In the genomic region with DNA sequence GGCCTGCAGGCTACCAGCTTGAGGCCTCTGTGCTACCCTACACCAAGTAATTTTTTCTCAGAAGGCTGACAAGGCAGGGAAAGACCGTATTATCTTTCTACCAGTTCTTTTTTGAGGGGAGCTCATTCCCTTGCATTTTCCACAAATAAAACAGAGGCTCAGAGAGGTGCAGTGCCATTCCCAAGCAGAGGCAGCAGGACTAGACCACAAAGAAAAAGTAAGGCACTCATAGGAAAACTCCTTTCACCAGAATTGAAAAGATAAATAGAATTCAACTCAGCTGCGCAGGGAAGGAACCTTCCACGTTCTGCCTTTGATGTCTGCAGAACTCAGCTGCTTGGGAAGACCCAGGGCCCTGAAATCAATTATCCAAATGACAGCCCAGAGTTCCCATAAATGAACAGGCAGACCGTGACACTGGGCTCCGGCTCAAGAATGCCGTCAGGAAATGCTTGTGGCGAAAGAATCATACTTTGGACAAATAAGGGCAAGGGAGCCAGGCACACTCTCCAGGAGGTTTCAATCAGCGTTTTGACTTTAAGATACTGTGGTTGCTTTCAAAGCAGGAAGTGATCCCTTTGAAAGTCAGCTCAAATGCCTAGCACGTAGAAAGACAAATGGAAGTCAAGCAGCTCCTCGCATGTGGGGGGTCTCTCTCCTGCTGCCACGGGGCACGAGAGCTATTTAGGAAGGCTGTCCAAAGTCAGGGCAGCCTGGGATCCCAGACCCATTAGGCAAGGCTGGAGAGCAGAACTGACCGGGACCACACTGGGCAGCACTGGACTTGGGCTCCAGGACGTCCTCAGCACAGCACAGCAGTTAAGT, we compare ENCODE assay signal across 8 cellular contexts. TPM values are rescaled to one million over a fixed set of nuclear protein-coding genes. Genes with fewer than 3 reads are reported as not detected.
A peak's percentile ranks its signal among the peaks of the same experiment; 100 is the strongest.
DNase-seq lines count a peak whose midpoint lies in the region; ATAC-seq and TF ChIP-seq lines count a peak whose summit lies in the region.

No MANE protein-coding gene starts in this region.

- H3K4me1 Mint-ChIP-seq in GM23338: peaks cover 82% of the 10 kb centered on the region

- H3K27me3 Mint-ChIP-seq in GM23338 (ENCODE audit: insufficient read depth, low read depth, poor library complexity): peaks cover 11% of the 10 kb centered on the region

- H3K79me2 ChIP-seq in GM23338 (replicated peaks; ENCODE audit: insufficient read depth): peaks cover 88% of the 10 kb centered on the region

- peak overlapping the region; percentile 50 for H3K4me2 ChIP-seq in GM23338

- peaks cover 14% of the 10 kb centered on the region for H3K36me3 Mint-ChIP-seq in GM23338 (ENCODE audit: low read depth)

- peak overlapping the region; percentile 91 for H3K27ac Mint-ChIP-seq in GM23338

- H3K9me3 Mint-ChIP-seq in GM23338: no peaks in the 10 kb centered on the region

- H3K9me2 ChIP-seq in GM23338 (ENCODE audit: insufficient read depth): no peaks in the 10 kb centered on the region

- peaks cover 7% of the 10 kb centered on the region; the same call in 1 of the 2 replicates for H3F3A ChIP-seq in GM23338 (replicated peaks; ENCODE audit: low read depth)

- intact Hi-C loops in Panc1 (cut with micrococcal nuclease; ENCODE audit: unreplicated experiment): no loop called here

- H3K4me3 ChIP-seq in GM23338 (peak overlapping the region; percentile 34), Panc1 (ENCODE audit: low read depth in 2 of 2, low read length in 2 of 2) (peak overlapping the region; percentile 4 to 35; a peak in 3 of 4 replicates), tibial nerve (peak overlapping the region in 2 of 4 donors; percentile 11)

- BruUV-seq in Panc1 (replicated peaks; lab: Mats Ljungman, UMichigan): no TSS peak

- peak; percentile 26 to 90 for TF ChIP-seq EP300 in tibial nerve (IDR thresholded peaks at IDR 0.05)

- H3K4me1 ChIP-seq in GM23338 (ENCODE audit: insufficient read depth) (peaks cover 73% of the 10 kb centered on the region), Panc1 (ENCODE audit: control insufficient read depth, insufficient read depth, low read length) (peaks cover 37% of the 10 kb centered on the region), tibial nerve (peaks cover 0 to 100% (median 79%) of the 10 kb centered on the region in 4 donors)

- POLR2A ChIA-PET in Panc1 (lab: Charles Lee): no interaction called here

- TF ChIP-seq POLR2A in tibial nerve (IDR thresholded peaks at IDR 0.05): no peak

- H3K9me3 ChIP-seq in Panc1 (ENCODE audit: control insufficient read depth, insufficient read depth, low read depth, low read length): no peaks in the 10 kb centered on the region
- no peaks in the 10 kb centered on the region for H3K9me3 ChIP-seq in tibial nerve

- CTCF ChIA-PET in Panc1 (lab: Charles Lee): interaction anchor here (0.5 kb wide), 1 partner anchor 391 kb away, joined by 4 read pairs; no protein-coding TSS in a partner anchor

- peaks cover 9% of the 10 kb centered on the region; the same call in 1 of the 2 replicates for H4K20me1 ChIP-seq in GM23338 (replicated peaks; ENCODE audit: insufficient read depth)

- DNase-seq in GM23338 (ENCODE audit: low spot score): peak; percentile 66
- DNase-seq in Panc1 (ENCODE audit: low read depth, low spot score): peak; percentile 50
- peak; percentile 56 for DNase-seq in ecto neural progenitor cell (ENCODE audit: low spot score)
- peak; percentile 57 to 98 for DNase-seq in lung microvascular endothelial cell (ENCODE audit: low read depth in 2 of 2)
- DNase-seq in tibial nerve (ENCODE audit: low spot score in 2 of 2): peak; percentile 80 to 88
- DNase-seq in NCI-H187 treated with DMSO at 0.1 percent for 48 hours (lab: John Stamatoyannopoulos, UW): no peak
- no peak for DNase-seq in NCI-H1105 (lab: John Stamatoyannopoulos, UW)

- H3K36me3 ChIP-seq in GM23338 (ENCODE audit: insufficient read depth) (no peaks in the 10 kb centered on the region; the same call in 1 of the 2 replicates), Panc1 (ENCODE audit: control insufficient read depth, insufficient read depth, low read length) (peaks cover under 1% of the 10 kb centered on the region), tibial nerve (peaks cover 0 to 36% (median 6%) of the 10 kb centered on the region in 3 donors)

- TF ChIP-seq CTCF in GM23338 (conservative IDR thresholded peaks at IDR 0.05; ENCODE audit: low read depth in 2 of 2) (no peak), Panc1 (IDR thresholded peaks at IDR 0.05) (no peak), tibial nerve (IDR thresholded peaks at IDR 0.05) (no peak)

- peak overlapping the region; percentile 25 for H3K4me3 Mint-ChIP-seq in GM23338

- H3K27ac ChIP-seq in GM23338 (ENCODE audit: low read depth): peak overlapping the region; percentile 89
- peak overlapping the region; percentile 87 for H3K27ac ChIP-seq in Panc1 (ENCODE audit: low read length)
- peak overlapping the region; percentile 83 to 96 (median 88) for H3K27ac ChIP-seq in tibial nerve

- no peak overlapping the region for H2AFZ ChIP-seq in GM23338

- H3K27me3 ChIP-seq in GM23338 (ENCODE audit: insufficient read depth): no peaks in the 10 kb centered on the region
- no peaks in the 10 kb centered on the region for H3K27me3 ChIP-seq in Panc1 (ENCODE audit: control insufficient read depth, insufficient read depth, low read length)
- no peaks in the 10 kb centered on the region for H3K27me3 ChIP-seq in tibial nerve

- in situ Hi-C loops in Panc1 (cut with HindIII; ENCODE audit: low pct_unique_long_range_greater_than_20kb, low sequenced_read_pairs): no loop called here

- peak; percentile 30 for ATAC-seq in GM23338
- ATAC-seq in Panc1: peak; percentile 89
- ATAC-seq in HG03097 (IDR thresholded peaks at IDR 0.05; ENCODE audit: low FRiP score, unreplicated experiment): no peak

- 7 to 8% methylated on average over 14 of the region's 14 CpGs for WGBS in tibial nerve, 2 donors

TF ChIP-seq in GM23338, 12 proteins besides CTCF, POLR2A, EP300 and RAD21 (continues in another document):
- no peak for TF ChIP-seq EZH2 (IDR thresholded peaks at IDR 0.05; ENCODE audit: low read depth, unreplicated experiment)

RNA-seq across cellular contexts. Expression of a gene that starts 14.0 kb away (rescaled TPM):
- total RNA-seq in GM23338 (2014; rRNA removed; shearing (Covaris generic)): 45.2 and 56.2 TPM in 2 replicates
- 15.8 and 16.8 TPM in 2 replicates for polyA plus RNA-seq in GM23338 (2016; fragmentation: Nextera tagmentation; extraction: Ambion mirVana)
- total RNA-seq in Panc1 (2021; ENCODE audit: unreplicated experiment): 55.2 TPM
- 44.6 TPM for polyA plus RNA-seq in Panc1 (2012; ENCODE audit: insufficient read length)
- total RNA-seq in lung microvascular endothelial cell: 65.7 and 73.0 TPM in 2 replicates
- total RNA-seq in tibial nerve: 10 to 100 TPM; 58.6 to 77.7 (median 67.2) TPM

RNA-seq across cellular contexts. Expression of a gene that starts 14.4 kb away (rescaled TPM):
- total RNA-seq in GM23338 (2014; rRNA removed; shearing (Covaris generic)): 20.7 and 20.8 TPM in 2 replicates
- polyA plus RNA-seq in GM23338 (2016; fragmentation: Nextera tagmentation; extraction: Ambion mirVana): 20.8 and 26.8 TPM in 2 replicates
- total RNA-seq in Panc1 (2021; ENCODE audit: unreplicated experiment) (38.9 TPM), lung microvascular endothelial cell (20.5 and 28.0 TPM in 2 replicates), tibial nerve (10 to 100 TPM; 51.0 to 93.5 (median 78.9) TPM)
- polyA plus RNA-seq in Panc1 (2012; ENCODE audit: insufficient read length): 29.0 TPM

Comparison
In these comparisons a context has a peak if more than half of its experiments do, and no peak if none do; other contexts are left out.
1. DNase-seq: peak in GM23338 (single experiment), Panc1 (single experiment), ecto neural progenitor cell (single experiment), lung microvascular endothelial cell (2 of 2) and tibial nerve (2 of 2); none in NCI-H187 treated with DMSO at 0.1 percent for 48 hours (single experiment) and NCI-H1105 (single experiment).
2. Peak in every context shown above with its lines, with median percentiles within 50 percentile points of each other: H3K27ac ChIP-seq.